31 cellular contexts compared by ENCODE assay signal in the genomic region with DNA sequence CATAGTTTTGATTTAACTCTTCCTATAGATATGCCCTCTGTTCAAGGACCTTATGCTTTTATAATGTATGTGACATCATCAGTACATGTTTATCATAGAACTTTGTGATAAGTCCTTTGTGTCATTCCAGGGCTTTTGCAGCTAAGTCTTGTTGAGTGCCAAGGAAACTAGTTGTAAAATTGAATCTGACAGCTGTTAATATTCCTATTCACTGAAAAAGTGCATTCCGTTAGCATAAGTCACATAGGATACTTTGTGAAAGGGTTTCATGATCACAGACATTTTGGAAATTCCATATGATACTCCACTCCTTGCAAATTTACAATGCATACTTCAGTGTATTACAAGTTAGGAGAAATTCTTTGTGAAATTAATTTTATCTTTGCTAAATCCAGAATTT.
DNase-seq lines count a peak whose midpoint lies in the region; ATAC-seq, FAIRE-seq and TF ChIP-seq lines count a peak whose summit lies in the region.
"Had no signal": no experiment of that assay in that cellular context is flagged by ENCODE, and none has a peak within 500 bp of the region (broad histone marks: within the 10 kb centered on the region; RNA-seq: fewer than 3 reads in every experiment).

No MANE protein-coding gene starts in this region.

- no peaks in the 10 kb centered on the region for H3K9me3 ChIP-seq in RWPE2 (ENCODE audit: severe bottlenecking)
- no peaks in the 10 kb centered on the region for H3K9me3 ChIP-seq in endothelial cell of umbilical vein (replicated peaks; ENCODE audit: control insufficient read depth, insufficient read depth, low read length)
- H3K9me3 ChIP-seq: BLaER1, colonic mucosa, heart right ventricle, mucosa of descending colon, psoas muscle, transverse colon had no signal

- no peak overlapping the region for H2AFZ ChIP-seq in endothelial cell of umbilical vein (ENCODE audit: low read depth, low read length)
- H2AFZ ChIP-seq: GM23248 had no signal

- CTCF ChIA-PET in endothelial cell of umbilical vein (lab: Charles Lee) = interaction anchor here (0.8 to 1.0 kb wide), 2 partner anchors 9 to 19 kb away, joined by 3 read pairs; no protein-coding TSS in a partner anchor

- H3K27ac ChIP-seq in RWPE2 (ENCODE audit: poor library complexity, severe bottlenecking) = peak overlapping the region; percentile 49
- no peak overlapping the region for H3K27ac ChIP-seq in endothelial cell of umbilical vein (ENCODE audit: insufficient read depth, low read depth, low read length)
- H3K27ac ChIP-seq: BLaER1, cardiac muscle cell, colonic mucosa, GM23248, heart right ventricle, psoas muscle, transverse colon had no signal

- no peak overlapping the region for H3K4me3 ChIP-seq in RWPE2 (ENCODE audit: severe bottlenecking)
- no peak overlapping the region for H3K4me3 ChIP-seq in endothelial cell of umbilical vein (replicated peaks in 1 of 3; ENCODE audit: insufficient read depth in 1 of 3, low read depth in 1 of 3, low read length in 3 of 3)
- H3K4me3 ChIP-seq in skeletal muscle cell (ENCODE audit: low read depth, low read length) = no peak overlapping the region
- H3K4me3 ChIP-seq: BLaER1, cardiac muscle cell, colonic mucosa, GM23248, heart right ventricle, lung, mucosa of descending colon, psoas muscle, transverse colon had no signal

- TF ChIP-seq POLR2A in endothelial cell of umbilical vein (IDR thresholded peaks at IDR 0.05; ENCODE audit: low read depth, low read length) = no peak

- dilution Hi-C loops in endothelial cell of umbilical vein (cut with MboI; ENCODE audit: extremely low pct_ligation_motif_present, low sequenced_read_pairs) = no loop called here

- DNase-seq in HS-27A (ENCODE audit: low read depth) = peak; percentile 66
- DNase-seq in RWPE2 (ENCODE audit: low spot score) = no peak
- peak; percentile 45 for DNase-seq in endothelial cell of umbilical vein (ENCODE audit: low read depth, low spot score)
- peak; percentile 25 for DNase-seq in skeletal muscle cell (ENCODE audit: low read depth)
- no peak for DNase-seq in SHP77 (lab: John Stamatoyannopoulos, UW)
- no peak for DNase-seq in effector CD8-positive, alpha-beta T cell (lab: John Stamatoyannopoulos, UW)
- no peak for DNase-seq in stimulated activated CD4-positive, alpha-beta T cell treated with anti-CD3 and anti-CD28 coated beads, Interleukin-2, amount 100 ng/mL, for 24 hours
- DNase-seq: activated CD4-positive, alpha-beta T cell treated with anti-CD3 and anti-CD28 coated beads, Interleukin-2, amount 10 ng/mL, durations not matched to agents 24 days and 14 days; anterior cingulate cortex; colonic mucosa; DMS153; effector CD4-positive, alpha-beta T cell; GM23248; heart right ventricle; KBM-7; mucosa of descending colon; natural killer cell; NCI-H1417 treated with DMSO at 0.1 percent for 48 hours; NCI-H2081; NCI-H69; nucleus accumbens; psoas muscle; stimulated activated CD4-positive, alpha-beta T cell treated with anti-CD3 and anti-CD28 coated beads, Interleukin-15, amount 100 ng/mL, for 24 hours; transverse colon had no signal

- peaks cover 11% of the 10 kb centered on the region for H3K4me1 ChIP-seq in RWPE2 (ENCODE audit: insufficient read depth, poor library complexity, severe bottlenecking)
- H3K4me1 ChIP-seq in endothelial cell of umbilical vein (ENCODE audit: control insufficient read depth, extremely low read depth, insufficient read depth, low read length) = peaks cover 12% of the 10 kb centered on the region
- H3K4me1 ChIP-seq: BLaER1, colonic mucosa, psoas muscle, transverse colon had no signal

- peak; percentile 78 for ATAC-seq in RWPE2 (ENCODE audit: low read depth)
- ATAC-seq: heart right ventricle; mucosa of descending colon; natural killer cell; Panc1; psoas muscle; stimulated activated memory B cell treated with anti-CD40 and anti-IgM and Interleukin-4, amounts not matched to agents 10 μg/mL and 1 μg/mL and 100 μg/mL, for 72 hours; WTC11 had no signal

- no peaks in the 10 kb centered on the region for H3K79me2 ChIP-seq in endothelial cell of umbilical vein (ENCODE audit: control insufficient read depth, insufficient read depth, low read length)

- no peaks in the 10 kb centered on the region for H3K27me3 ChIP-seq in RWPE2 (ENCODE audit: insufficient read depth, poor library complexity, severe bottlenecking)
- H3K27me3 ChIP-seq in endothelial cell of umbilical vein (ENCODE audit: control insufficient read depth in 2 of 2, insufficient read depth in 2 of 2, low read length in 2 of 2) = no peaks in the 10 kb centered on the region
- H3K27me3 ChIP-seq: BLaER1, cardiac muscle cell, colonic mucosa, heart right ventricle, transverse colon had no signal

- no TSS peak for BruUV-seq in endothelial cell of umbilical vein (replicated peaks; lab: Mats Ljungman, UMichigan)

- H3K9me1 ChIP-seq in endothelial cell of umbilical vein (replicated peaks; ENCODE audit: control insufficient read depth, extremely low read depth, insufficient read depth, low read length) = no peaks in the 10 kb centered on the region

- H4K20me1 ChIP-seq in endothelial cell of umbilical vein (replicated peaks; ENCODE audit: control insufficient read depth, extremely low read depth, insufficient read depth, low read length) = no peaks in the 10 kb centered on the region
- H4K20me1 ChIP-seq: BLaER1 had no signal

- TF ChIP-seq CTCF in RWPE2 (IDR thresholded peaks at IDR 0.05; ENCODE audit: poor library complexity, severe bottlenecking) (no peak), endothelial cell of umbilical vein (IDR thresholded peaks at IDR 0.05; ENCODE audit: extremely low read depth in 1 of 2, insufficient read depth in 1 of 2, low read depth in 1 of 2, low read length in 2 of 2) (no peak)

- no peak overlapping the region for H3K4me2 ChIP-seq in endothelial cell of umbilical vein (ENCODE audit: insufficient read depth, low read length)
- H3K4me2 ChIP-seq: BLaER1 had no signal

- intact Hi-C loops in endothelial cell of umbilical vein (cut with micrococcal nuclease) = loop anchor here (10.0 kb wide), 1 partner anchor 302 kb away; no protein-coding TSS in a partner anchor

- H3K9ac ChIP-seq in endothelial cell of umbilical vein (replicated peaks; ENCODE audit: extremely low read depth, insufficient read depth, low read length) = no peak overlapping the region
- H3K9ac ChIP-seq: BLaER1, GM23248 had no signal

- FAIRE-seq in endothelial cell of umbilical vein (lab: Jason Lieb, UNC) = no peak
- FAIRE-seq: G401.6 had no signal

- H3K36me3 ChIP-seq in RWPE2 (ENCODE audit: low read depth) = no peaks in the 10 kb centered on the region
- no peaks in the 10 kb centered on the region for H3K36me3 ChIP-seq in endothelial cell of umbilical vein (ENCODE audit: control insufficient read depth in 2 of 2, extremely low read depth in 1 of 2, insufficient read depth in 2 of 2, low read length in 2 of 2)
- H3K36me3 ChIP-seq: BLaER1, cardiac muscle cell, colonic mucosa, heart right ventricle, transverse colon had no signal

- POLR2A ChIA-PET in endothelial cell of umbilical vein (lab: Charles Lee) = no interaction called here

TF ChIP-seq in endothelial cell of umbilical vein, 7 proteins besides CTCF, POLR2A, EP300 and RAD21:
- TF ChIP-seq FOS (IDR thresholded peaks at IDR 0.05; ENCODE audit: borderline replicate concordance, insufficient read depth, low read length) (no peak), EZH2 (IDR thresholded peaks at IDR 0.05; ENCODE audit: borderline replicate concordance, low read depth, low read length, severe bottlenecking) (no peak), JUN (IDR thresholded peaks at IDR 0.05; ENCODE audit: borderline replicate concordance, insufficient read depth, insufficient read length, low read depth) (no peak), POLR2AphosphoS5 (IDR thresholded peaks at IDR 0.05; ENCODE audit: insufficient read depth, low read depth, low read length) (no peak), GATA2 (IDR thresholded peaks at IDR 0.05; ENCODE audit: insufficient read depth, insufficient read length, low read depth, low read length) (no peak), MYC (IDR thresholded peaks at IDR 0.05; ENCODE audit: low read depth, low read length) (no peak)
- TF ChIP-seq, protein P1, sequence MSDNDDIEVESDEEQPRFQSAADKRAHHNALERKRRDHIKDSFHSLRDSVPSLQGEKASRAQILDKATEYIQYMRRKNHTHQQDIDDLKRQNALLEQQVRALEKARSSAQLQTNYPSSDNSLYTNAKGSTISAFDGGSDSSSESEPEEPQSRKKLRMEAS (IDR thresholded peaks at IDR 0.05; ENCODE audit: insufficient read depth, insufficient read length) = no peak

Comparison
In these comparisons a context has a peak if more than half of its experiments do, and no peak if none do; other contexts are left out.
1. DNase-seq: peak in HS-27A (single experiment), endothelial cell of umbilical vein (single experiment) and skeletal muscle cell (single experiment); none in RWPE2 (single experiment), SHP77 (0 of 2), effector CD8-positive, alpha-beta T cell (single experiment) and stimulated activated CD4-positive, alpha-beta T cell treated with anti-CD3 and anti-CD28 coated beads, Interleukin-2, amount 100 ng/mL, for 24 hours (0 of 2).